In the genomic region with DNA sequence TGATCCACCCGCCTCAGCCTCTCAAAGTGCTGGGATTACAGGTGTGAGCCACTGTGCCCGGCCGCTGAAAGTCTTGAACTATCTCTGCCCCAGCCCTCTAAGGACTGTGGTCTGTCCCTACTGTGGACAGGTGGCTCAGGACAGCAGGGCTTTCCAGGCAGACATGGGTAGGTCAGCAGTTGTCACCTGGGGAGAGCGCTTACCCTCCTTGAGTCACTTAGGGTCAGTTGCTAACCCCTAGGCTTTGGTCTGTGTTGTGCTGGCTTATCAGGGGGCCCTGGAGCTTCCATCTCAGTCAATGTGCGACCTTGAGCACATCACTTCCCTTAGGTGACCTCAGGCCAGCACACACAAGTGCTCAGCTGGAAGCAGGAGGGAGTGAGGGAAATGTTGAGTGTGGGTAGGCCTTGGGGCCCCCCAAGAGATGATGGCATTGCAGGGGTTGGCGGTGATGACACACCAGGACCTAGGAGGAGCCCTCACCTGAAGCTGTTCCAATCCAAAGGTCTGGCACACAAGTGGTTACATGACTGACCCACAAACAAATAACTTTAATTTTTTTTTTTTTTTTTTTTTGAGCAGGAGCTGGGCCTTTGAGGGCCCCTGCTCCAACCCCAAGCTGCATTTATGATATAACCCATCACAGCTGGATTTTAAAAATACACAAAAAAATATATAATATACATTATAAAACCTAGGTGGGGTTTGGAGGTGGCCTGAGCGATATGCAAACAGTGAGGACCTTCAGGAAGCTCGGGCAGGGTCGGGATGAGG, we compare ENCODE assay signal across 14 cellular contexts. TPM values are rescaled to one million over a fixed set of nuclear protein-coding genes. Genes with fewer than 3 reads are reported as not detected.
A peak's percentile ranks its signal among the peaks of the same experiment; 100 is the strongest.
DNase-seq lines count a peak whose midpoint lies in the region; ATAC-seq, FAIRE-seq and TF ChIP-seq lines count a peak whose summit lies in the region.
"Had no signal": no experiment of that assay in that cellular context is flagged by ENCODE, and none has a peak within 500 bp of the region (broad histone marks: within the 10 kb centered on the region; RNA-seq: fewer than 3 reads in every experiment).

No MANE protein-coding gene starts in this region.

- H4K20me1 ChIP-seq in H9 (ENCODE audit: control insufficient read depth, insufficient read depth, insufficient read length) = no peaks in the 10 kb centered on the region

- H2AK5ac ChIP-seq in H9 (ENCODE audit: insufficient read length, low read length) (no peak overlapping the region), neuronal stem cell (ENCODE audit: low read depth, low read length) (peak overlapping the region; percentile 5)

- H2BK15ac ChIP-seq in H9 (ENCODE audit: low read depth, low read length) (no peak overlapping the region), neuronal stem cell (ENCODE audit: low read length) (no peak overlapping the region)

- FAIRE-seq in urothelium cell line (lab: Jason Lieb, UNC) = no peak

- H3K14ac ChIP-seq in H9 (ENCODE audit: insufficient read depth, low read length) = no peak overlapping the region; the same call in 1 of the 2 replicates
- H3K14ac ChIP-seq in neuronal stem cell (ENCODE audit: low read length) = no peak overlapping the region

- H3K36me3 Mint-ChIP-seq in H9 (ENCODE audit: insufficient read depth in 1 of 3, low read depth in 3 of 3) = peaks cover 41 to 82% (median 81%) of the 10 kb centered on the region in 3 experiments

- peak overlapping the region; percentile 53 to 89 (median 55); a peak in 5 of 7 replicates for H3K27ac Mint-ChIP-seq in H9

- H2BK5ac ChIP-seq in H9 (ENCODE audit: insufficient read length, low read length) = no peak overlapping the region
- no peak overlapping the region for H2BK5ac ChIP-seq in neuronal stem cell (ENCODE audit: low read length)

- peaks cover 3% of the 10 kb centered on the region for H3K79me1 ChIP-seq in H9 (ENCODE audit: insufficient read depth, low read depth, low read length, poor library complexity, severe bottlenecking)
- peaks cover 10% of the 10 kb centered on the region for H3K79me1 ChIP-seq in neuronal stem cell (ENCODE audit: low read depth, low read length)

- H3K27me3 ChIP-seq in H9 (ENCODE audit: insufficient read depth, low read length) (no peaks in the 10 kb centered on the region), WERI-Rb-1 (ENCODE audit: insufficient read depth, low read depth, severe bottlenecking) (no peaks in the 10 kb centered on the region), neuronal stem cell (ENCODE audit: control insufficient read depth in 3 of 3, insufficient read depth in 3 of 3, low read depth in 1 of 3, low read length in 3 of 3) (no peaks in the 10 kb centered on the region), lower lobe of right lung (ENCODE audit: low read depth) (no peaks in the 10 kb centered on the region), dorsolateral prefrontal cortex (no peaks in the 10 kb centered on the region)
- H3K27me3 ChIP-seq: transverse colon had no signal

- H2BK120ac ChIP-seq in H9 (ENCODE audit: low read depth, low read length, poor library complexity, severe bottlenecking) (no peak overlapping the region), neuronal stem cell (ENCODE audit: low read depth, low read length) (no peak overlapping the region)

- H3K4me1 Mint-ChIP-seq in H9 = peaks cover 23 to 44% of the 10 kb centered on the region in 2 experiments

- H3K4me3 Mint-ChIP-seq in H9 = peak overlapping the region in 1 of 2 experiments; percentile 31; a peak in 2 of 5 replicates
- H3K4me3 Mint-ChIP-seq: immature natural killer cell had no signal

- H3K79me2 ChIP-seq in H9 (ENCODE audit: insufficient read depth, low read length) = peaks cover 18% of the 10 kb centered on the region; the same call in 1 of the 2 replicates

- no peak for ATAC-seq in lower lobe of right lung

- peaks cover 11% of the 10 kb centered on the region for H3K23me2 ChIP-seq in H9 (ENCODE audit: insufficient read length, low read depth, low read length, poor library complexity, severe bottlenecking)

- H3K4me1 ChIP-seq in H9 (ENCODE audit: insufficient read depth, low read length) (0 out of 2 replicates have a peak, but pooled peaks cover 3% of the 10 kb centered on the region), neuronal stem cell (ENCODE audit: control insufficient read depth in 2 of 2, insufficient read depth in 1 of 2, low read depth in 1 of 2, low read length in 2 of 2) (peaks cover 25% of the 10 kb centered on the region in 2 donors), lower lobe of right lung (peaks cover 34% of the 10 kb centered on the region)

- TF ChIP-seq CTCF in H9 (conservative IDR thresholded peaks at IDR 0.05) (no peak), WERI-Rb-1 (IDR thresholded peaks at IDR 0.05; ENCODE audit: low read depth, low read length) (no peak), lower lobe of right lung (IDR thresholded peaks at IDR 0.05) (no peak), dorsolateral prefrontal cortex (IDR thresholded peaks at IDR 0.05 in 54 of 56, conservative IDR thresholded peaks at IDR 0.05 in 2 of 56; ENCODE audit: low read depth in 1 of 56, partially characterized antibody in 56 of 56) (no peak)

- H2AFZ ChIP-seq in H9 (ENCODE audit: low read length) (no peak overlapping the region), neuronal stem cell (ENCODE audit: low read length) (no peak overlapping the region)

- H4K8ac ChIP-seq in H9 (replicated peaks; ENCODE audit: insufficient read length, low read depth, low read length) (no peak overlapping the region), neuronal stem cell (ENCODE audit: low read depth, low read length) (no peak overlapping the region)

- H3K27ac ChIP-seq in H9 (ENCODE audit: insufficient read length, low read depth, low read length) (no peak overlapping the region), WERI-Rb-1 (peak overlapping the region; percentile 39), neuronal stem cell (replicated peaks; ENCODE audit: low read length) (peak overlapping the region; percentile 43), lower lobe of right lung (no peak overlapping the region), dorsolateral prefrontal cortex (peak overlapping the region in 1 of 59 donors; percentile 14)

- peaks cover 6 to 7% of the 10 kb centered on the region in 2 experiments; a peak in 4 of 5 replicates for H3K9me3 Mint-ChIP-seq in H9
- H3K9me3 Mint-ChIP-seq: immature natural killer cell had no signal

- no peak overlapping the region for H2BK12ac ChIP-seq in H9 (ENCODE audit: insufficient read length, low read depth, low read length)
- H2BK12ac ChIP-seq in neuronal stem cell (ENCODE audit: low read length) = no peak overlapping the region

- H3K56ac ChIP-seq in H9 (ENCODE audit: insufficient read length, low read depth, low read length) = no peak overlapping the region

- peaks cover 92% of the 10 kb centered on the region for H3K36me3 ChIP-seq in WERI-Rb-1
- H3K36me3 ChIP-seq in neuronal stem cell (replicated peaks in 1 of 2; ENCODE audit: control insufficient read depth in 2 of 2, insufficient read depth in 2 of 2, low read length in 2 of 2) = peaks cover 47 to 89% of the 10 kb centered on the region in 2 donors
- H3K36me3 ChIP-seq in lower lobe of right lung = peaks cover 66% of the 10 kb centered on the region

- H3K18ac ChIP-seq in H9 (ENCODE audit: insufficient read length, low read depth, low read length) (no peak overlapping the region), neuronal stem cell (ENCODE audit: low read length) (no peak overlapping the region)

- intact Hi-C loops in lower lobe of right lung (cut with DNase I) (no loop called here), dorsolateral prefrontal cortex (cut with DNase I) (no loop called here)

- H3K4me3 ChIP-seq in WERI-Rb-1 (ENCODE audit: low read depth, low read length) (no peak overlapping the region), neuronal stem cell (ENCODE audit: low read length in 2 of 2) (no peak overlapping the region), lower lobe of right lung (no peak overlapping the region), dorsolateral prefrontal cortex (no peak overlapping the region)
- H3K4me3 ChIP-seq: transverse colon had no signal

- H3K9me3 ChIP-seq in H9 (ENCODE audit: control insufficient read depth, low read depth, low read length) = no peaks in the 10 kb centered on the region
- no peaks in the 10 kb centered on the region for H3K9me3 ChIP-seq in WERI-Rb-1 (ENCODE audit: severe bottlenecking)
- peaks cover 0 to under 1% of the 10 kb centered on the region in 2 donors for H3K9me3 ChIP-seq in neuronal stem cell (replicated peaks in 1 of 2; ENCODE audit: control insufficient read depth in 2 of 2, insufficient read depth in 1 of 2, low read depth in 1 of 2, low read length in 2 of 2)
- no peaks in the 10 kb centered on the region for H3K9me3 ChIP-seq in lower lobe of right lung
- H3K9me3 ChIP-seq: transverse colon had no signal

- WGBS in H9 (ENCODE audit: extremely low coverage, insufficient read length, low lambda C conversion rate) = no CpG with 5 or more reads among the region's 9 CpGs
- no CpG with 5 or more reads among the region's 9 CpGs for WGBS in neuronal stem cell (ENCODE audit: extremely low coverage in 2 of 2, insufficient read length in 2 of 2, insufficient replicate concordance in 1 of 2), 2 donors

- H3K23ac ChIP-seq in H9 (ENCODE audit: insufficient read length, low read depth, low read length) (no peak overlapping the region), neuronal stem cell (ENCODE audit: low read depth, low read length, poor library complexity) (peak overlapping the region; percentile 68)

- DNase-seq in activated CD4-positive, alpha-beta T cell treated with anti-CD3 and anti-CD28 coated beads, Interleukin-2, amount 50 U/mL, for 48 hours = peak; percentile 32 to 34
- DNase-seq in activated CD4-positive, alpha-beta T cell treated with anti-CD3 and anti-CD28 coated beads, Interleukin-2, amount 50 U/mL, for 1 hour = no peak
- DNase-seq in H9 (peak; percentile 52), WERI-Rb-1 (peak; percentile 67), neuronal stem cell (ENCODE audit: low spot score) (no peak), lower lobe of right lung (no peak), dorsolateral prefrontal cortex (no peak), urothelium cell line (ENCODE audit: low spot score) (no peak)
- DNase-seq: activated effector memory CD4-positive, alpha-beta T cell treated with anti-CD3 and anti-CD28 coated beads, Interleukin-2, amount 50 U/mL, for 16 hours; cerebellar nuclear complex; immature natural killer cell; PC-3; transverse colon had no signal

- H4K91ac ChIP-seq in H9 (ENCODE audit: insufficient read length, low read depth, low read length) (no peak overlapping the region), neuronal stem cell (ENCODE audit: low read depth, low read length, poor library complexity) (no peak overlapping the region)

- H3K9ac ChIP-seq in H9 (ENCODE audit: extremely low read depth, insufficient read length, low read length) = no peak overlapping the region
- H3K9ac ChIP-seq in neuronal stem cell (ENCODE audit: low read depth, low read length, poor library complexity) = no peak overlapping the region

- H3K4ac ChIP-seq in H9 (ENCODE audit: low read depth, low read length) (no peak overlapping the region), neuronal stem cell (ENCODE audit: low read length) (no peak overlapping the region)

- H3K4me2 ChIP-seq in H9 (ENCODE audit: insufficient read depth, insufficient read length, low read length) (no peak overlapping the region), neuronal stem cell (ENCODE audit: insufficient read depth, low read length, poor library complexity, severe bottlenecking) (no peak overlapping the region)

- H3K27me3 Mint-ChIP-seq in H9 (ENCODE audit: low read depth) = peaks cover 1% of the 10 kb centered on the region; the same call in 1 of the 2 replicates

- H2BK20ac ChIP-seq in H9 (ENCODE audit: low read depth, low read length, poor library complexity, severe bottlenecking) = no peak overlapping the region

- H3T11ph ChIP-seq in H9 (ENCODE audit: low read length) = no peak overlapping the region

- no peak overlapping the region for H4K5ac ChIP-seq in H9 (ENCODE audit: insufficient read length, low read depth, low read length)

RNA-seq across cellular contexts. Expression of a gene that starts 5.1 kb away (rescaled TPM):
- 1,826 and 1,830 TPM in 2 replicates for total RNA-seq in H9 (2021)
- 2,893 TPM for polyA plus RNA-seq in neuronal stem cell (2013, experiment 1 of 2)
- 2,832 TPM for polyA plus RNA-seq in neuronal stem cell (2013, experiment 2 of 2)
- 1,025 TPM for total RNA-seq in lower lobe of right lung
- 100 to 1,000 TPM; 245 to 522 (median 369) TPM for total RNA-seq in dorsolateral prefrontal cortex

RNA-seq across cellular contexts. Expression of a gene that starts 21.1 kb away (rescaled TPM):
- total RNA-seq in H9 (2021) (8.4 and 10.9 TPM in 2 replicates), lower lobe of right lung (9.0 TPM), dorsolateral prefrontal cortex (1 to 10 TPM; 1.8 to 5.5 (median 3.2) TPM)
- polyA plus RNA-seq in neuronal stem cell (2013, experiment 1 of 2) = 8.9 TPM
- 8.3 TPM for polyA plus RNA-seq in neuronal stem cell (2013, experiment 2 of 2)

RNA-seq across cellular contexts. Expression of a gene that starts 23.6 kb away (rescaled TPM):
- 24.3 and 27.0 TPM in 2 replicates for total RNA-seq in H9 (2021)
- polyA plus RNA-seq in neuronal stem cell (2013, experiment 1 of 2) = 37.2 TPM
- 37.9 TPM for polyA plus RNA-seq in neuronal stem cell (2013, experiment 2 of 2)
- total RNA-seq in lower lobe of right lung = 17.0 TPM
- total RNA-seq in dorsolateral prefrontal cortex = 1 to 10 TPM; 1.0 to 7.6 (median 2.6) TPM
- polyA plus RNA-seq: immature natural killer cell had no signal

RNA-seq across cellular contexts. Expression of a gene that starts 39.4 kb away (rescaled TPM):
- total RNA-seq in H9 (2021) (0.29 TPM in 1 of 2 replicates, not detected in the other), lower lobe of right lung (not detected), dorsolateral prefrontal cortex (1 to 10 TPM in 5 of 120 experiments, under 1 TPM in 15, not detected in 100; 0.24 to 2.6 (median 0.79) TPM)
- 2.8 TPM for polyA plus RNA-seq in neuronal stem cell (2013, experiment 1 of 2)
- 2.3 TPM for polyA plus RNA-seq in neuronal stem cell (2013, experiment 2 of 2)
- total RNA-seq: PC-3, renal cortical epithelial cell, transverse colon had no signal
- polyA plus RNA-seq: immature natural killer cell had no signal

Comparison
In these comparisons a context has a peak if more than half of its experiments do, and no peak if none do; other contexts are left out.
1. DNase-seq: peak in activated CD4-positive, alpha-beta T cell treated with anti-CD3 and anti-CD28 coated beads, Interleukin-2, amount 50 U/mL, for 48 hours (2 of 2), H9 (single experiment) and WERI-Rb-1 (single experiment); none in activated CD4-positive, alpha-beta T cell treated with anti-CD3 and anti-CD28 coated beads, Interleukin-2, amount 50 U/mL, for 1 hour (single experiment), neuronal stem cell (single experiment), lower lobe of right lung (single experiment), dorsolateral prefrontal cortex (0 of 10) and urothelium cell line (single experiment).
2. H3K27ac ChIP-seq: peak in WERI-Rb-1 (single experiment) and neuronal stem cell (single experiment); none in H9 (single experiment) and lower lobe of right lung (single experiment).